In the genomic region with DNA sequence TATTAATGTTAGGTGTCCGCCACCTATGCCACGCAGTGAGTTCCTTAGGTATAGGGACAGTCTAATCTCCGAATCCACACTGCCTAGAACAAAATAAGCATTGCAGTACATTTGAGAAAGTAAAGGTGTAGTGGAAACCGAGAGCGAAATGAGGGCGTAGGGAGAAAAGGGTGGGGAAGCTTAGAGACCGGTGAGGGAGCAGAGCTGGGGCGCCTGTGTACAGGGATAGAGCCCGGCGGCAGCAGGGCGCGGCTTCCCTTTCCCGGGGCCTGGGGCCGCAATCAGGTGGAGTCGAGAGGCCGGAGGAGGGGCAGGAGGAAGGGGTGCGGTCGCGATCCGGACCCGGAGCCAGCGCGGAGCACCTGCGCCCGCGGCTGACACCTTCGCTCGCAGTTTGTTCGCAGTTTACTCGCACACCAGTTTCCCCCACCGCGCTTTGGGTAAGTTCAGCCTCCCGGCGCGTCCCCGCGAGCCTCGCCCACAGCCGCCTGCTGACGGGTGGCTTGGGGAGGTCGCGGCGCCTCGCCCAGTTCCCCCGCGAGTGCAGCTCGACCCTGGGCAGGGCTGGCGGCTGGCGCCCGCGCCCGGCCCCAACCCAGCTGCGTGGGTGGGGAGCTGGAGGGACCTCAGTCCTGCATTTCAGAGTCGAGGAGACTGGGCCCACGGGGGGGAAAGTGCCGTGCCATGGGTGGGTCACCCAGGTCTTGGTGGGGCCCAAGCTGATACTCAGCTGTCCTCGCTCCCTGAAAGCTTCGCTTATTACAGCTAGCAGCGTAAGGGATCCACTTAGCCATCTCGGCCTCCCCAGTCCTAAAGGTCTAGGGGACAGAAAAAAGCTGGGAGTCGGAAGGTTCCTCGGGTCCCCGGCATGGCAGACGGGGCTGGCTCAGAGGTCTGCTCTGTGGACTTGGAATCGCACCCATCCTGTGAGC, we compare ENCODE assay signal across 8 cellular contexts. TPM values are rescaled to one million over a fixed set of nuclear protein-coding genes. Genes with fewer than 3 reads are reported as not detected.
DNase-seq lines count a peak whose midpoint lies in the region; ATAC-seq and TF ChIP-seq lines count a peak whose summit lies in the region.

TSS of gene ANXA3 (plus strand) at position 351 of the 932 bp plus-strand sequence. CDS start 2,704 bp downstream, outside the sequence.

- H3K9ac ChIP-seq in iPS-15b (ENCODE audit: low read depth, low read length), result peak within 1 kb of the TSS; percentile 77

- intact Hi-C loops in sigmoid colon (cut with DNase I), result no loop called here

- H3K4me3 ChIP-seq in ACC112 (ENCODE audit: low read depth, low read length) (peak within 1 kb of the TSS; percentile 74), iPS-15b (ENCODE audit: low read depth, low read length) (peak within 1 kb of the TSS; percentile 78), sigmoid colon (peak within 1 kb of the TSS; percentile 27 to 68 (median 55))

- H3K4me1 ChIP-seq in ACC112 (ENCODE audit: control insufficient read depth, insufficient read depth, low read length, unreplicated experiment) (peaks cover 19% of the 10 kb centered on the region), iPS-15b (ENCODE audit: control insufficient read depth, insufficient read depth, low read length) (peaks cover 22% of the 10 kb centered on the region), sigmoid colon (peaks cover 0 to 27% (median 17%) of the 10 kb centered on the region in 4 donors)

- H3K27ac ChIP-seq in ACC112 (ENCODE audit: low read depth, low read length) (no peak within 1 kb of the TSS), sigmoid colon (peak within 1 kb of the TSS; percentile 60 to 86 (median 78))

- 2 to 7% methylated on average over 65 of the region's 65 CpGs for WGBS in sigmoid colon, 2 donors

- H3K36me3 ChIP-seq in ACC112 (ENCODE audit: insufficient read depth, low read length), result no peaks in the 10 kb centered on the region
- no peaks in the 10 kb centered on the region for H3K36me3 ChIP-seq in iPS-15b (ENCODE audit: control insufficient read depth, insufficient read depth, low read length)
- no peaks in the 10 kb centered on the region for H3K36me3 ChIP-seq in sigmoid colon

- ATAC-seq in GM18907 (IDR thresholded peaks at IDR 0.05; ENCODE audit: unreplicated experiment) (peak; percentile 64), HG03457 (IDR thresholded peaks at IDR 0.05; ENCODE audit: unreplicated experiment) (no peak), HG03565 (IDR thresholded peaks at IDR 0.05; ENCODE audit: unreplicated experiment) (no peak)

- TF ChIP-seq EP300 in sigmoid colon (IDR thresholded peaks at IDR 0.05), result no peak

- H3K79me2 ChIP-seq in ACC112 (ENCODE audit: control insufficient read depth, insufficient read depth, low read length, unreplicated experiment), result no peaks in the 10 kb centered on the region

- H3K9me3 ChIP-seq in iPS-15b (ENCODE audit: control insufficient read depth, insufficient read depth, low read length) (no peaks in the 10 kb centered on the region), sigmoid colon (no peaks in the 10 kb centered on the region)

- peak within 1 kb of the TSS; percentile 74 for H2AFZ ChIP-seq in ACC112 (ENCODE audit: low read length, unreplicated experiment)

- DNase-seq in NCI-H1105 (lab: John Stamatoyannopoulos, UW) (peak; percentile 17), astrocyte of the hippocampus (ENCODE audit: low read depth, low spot score) (peak; percentile 68), sigmoid colon (no peak)

- no peak for TF ChIP-seq POLR2A in sigmoid colon (IDR thresholded peaks at IDR 0.05)

- peaks cover 11% of the 10 kb centered on the region for H3K27me3 ChIP-seq in ACC112 (ENCODE audit: insufficient read depth, low read length)
- peaks cover 51% of the 10 kb centered on the region for H3K27me3 ChIP-seq in iPS-15b (ENCODE audit: control insufficient read depth, insufficient read depth, low read length)
- no peaks in the 10 kb centered on the region for H3K27me3 ChIP-seq in sigmoid colon

- no peak for TF ChIP-seq CTCF in sigmoid colon (IDR thresholded peaks at IDR 0.05)

RNA-seq across cellular contexts. Expression of gene ANXA3, which starts in this region (rescaled TPM):
- 10 to 100 TPM; 17.8 to 62.9 (median 34.3) TPM for total RNA-seq in sigmoid colon
- 100 to 1,000 TPM in 1 of 3 donors, 10 to 100 TPM in 2; 46.4 to 109 (median 48.0) TPM for polyA plus RNA-seq in sigmoid colon
